In the genomic region with DNA sequence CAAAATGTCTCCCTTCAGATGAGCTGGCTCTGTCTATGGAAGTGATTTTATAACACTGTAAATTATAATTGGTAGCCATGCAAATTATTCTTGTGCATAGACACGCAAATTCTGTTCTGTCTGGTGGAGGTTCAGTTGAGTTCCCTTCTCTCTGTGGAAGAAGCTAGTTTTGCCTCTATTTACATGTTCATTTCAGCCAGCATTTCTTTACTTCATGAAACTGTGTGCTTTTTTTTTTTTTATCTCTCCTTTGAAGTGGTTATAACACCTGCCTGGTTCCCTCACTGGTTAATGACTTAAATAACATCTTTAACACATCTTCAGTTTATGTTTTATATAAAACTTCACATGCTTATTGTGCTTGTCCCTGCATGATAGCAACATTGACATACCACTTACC, we compare ENCODE assay signal across 31 cellular contexts.
"Had no signal": no experiment of that assay in that cellular context is flagged by ENCODE, and none has a peak within 500 bp of the region (broad histone marks: within the 10 kb centered on the region; RNA-seq: fewer than 3 reads in every experiment).

No MANE protein-coding gene starts in this region.

- H3K9me3 ChIP-seq: adrenal gland, body of pancreas had no signal

- H3K27ac ChIP-seq: adrenal gland, body of pancreas, cardiac muscle cell, VCaP had no signal

- H3K4me1 ChIP-seq: adrenal gland, body of pancreas had no signal

- H3K36me3 ChIP-seq: adrenal gland, cardiac muscle cell had no signal

- H3K27me3 ChIP-seq: adrenal gland, body of pancreas, cardiac muscle cell had no signal

- H3K4me3 ChIP-seq: adrenal gland, body of pancreas, cardiac muscle cell had no signal

- DNase-seq: activated B cell treated with CpG ODN at 0.5 μM for 24 hours; activated CD4-positive, alpha-beta memory T cell treated with anti-CD3 and anti-CD28 coated beads for 36 hours; activated CD4-positive, alpha-beta T cell treated with anti-CD3 and anti-CD28 coated beads for 4 hours; activated CD4-positive, alpha-beta T cell treated with anti-CD3 and anti-CD28 coated beads, Interleukin-2, amount 50 U/mL, for 1 hour; activated CD4-positive, alpha-beta T cell treated with anti-CD3 and anti-CD28 coated beads, Interleukin-2, amount 50 U/mL, for 4 hours; activated CD4-positive, CD25-positive, alpha-beta regulatory T cell treated with anti-CD3 and anti-CD28 coated beads, Interleukin-2, amount 50 U/mL, for 72 hours; activated CD8-positive, alpha-beta memory T cell treated with anti-CD3 and anti-CD28 coated beads, Interleukin-2, amount 50 U/mL, for 4 hours; activated CD8-positive, alpha-beta T cell treated with anti-CD3 and anti-CD28 coated beads for 36 hours; activated effector memory CD4-positive, alpha-beta T cell treated with anti-CD3 and anti-CD28 coated beads, Interleukin-2, amount 50 U/mL, for 16 hours; activated gamma-delta T cell treated with Interleukin-2 at 50 U/mL for 16 hours; activated naive CD4-positive, alpha-beta T cell; activated naive CD4-positive, alpha-beta T cell treated with anti-CD3 and anti-CD28 coated beads for 36 hours; activated naive CD4-positive, alpha-beta T cell treated with anti-CD3 and anti-CD28 coated beads, Interleukin-2, amount 50 U/mL, for 16 hours; activated naive CD8-positive, alpha-beta T cell treated with anti-CD3 and anti-CD28 coated beads for 36 hours; activated T-cell treated with anti-CD3 and anti-CD28 coated beads for 4 hours; activated T-cell treated with anti-CD3 and anti-CD28 coated beads, Interleukin-2, amount 50 U/mL, for 1 hour; activated T-cell treated with anti-CD3 and anti-CD28 coated beads, Interleukin-2, amount 50 U/mL, for 4 hours; activated T-cell treated with anti-CD3 and anti-CD28 coated beads, Interleukin-2, amount 50 U/mL, for 72 hours; adrenal gland; amniotic stem cell; aorta; body of pancreas; caudate nucleus; cerebellar nuclear complex; T-helper 1 cell; T-helper 2 cell; T-helper 9 cell had no signal

- ATAC-seq: activated CD8-positive, alpha-beta T cell treated with anti-CD3 and anti-CD28 coated beads for 36 hours; activated naive CD4-positive, alpha-beta T cell treated with anti-CD3 and anti-CD28 coated beads, Interleukin-2, amount 50 U/mL, for 72 hours; activated T-cell treated with anti-CD3 and anti-CD28 coated beads, Interleukin-2, amount 50 U/mL, for 4 hours; activated T-cell treated with anti-CD3 and anti-CD28 coated beads, Interleukin-2, amount 50 U/mL, for 72 hours; activated T-helper 17 cell treated with anti-CD3 and anti-CD28 coated beads, Interleukin-2, amount 50 U/mL, for 72 hours; body of pancreas had no signal
